ENCODE assay signal across 2 cellular contexts in the genomic region with DNA sequence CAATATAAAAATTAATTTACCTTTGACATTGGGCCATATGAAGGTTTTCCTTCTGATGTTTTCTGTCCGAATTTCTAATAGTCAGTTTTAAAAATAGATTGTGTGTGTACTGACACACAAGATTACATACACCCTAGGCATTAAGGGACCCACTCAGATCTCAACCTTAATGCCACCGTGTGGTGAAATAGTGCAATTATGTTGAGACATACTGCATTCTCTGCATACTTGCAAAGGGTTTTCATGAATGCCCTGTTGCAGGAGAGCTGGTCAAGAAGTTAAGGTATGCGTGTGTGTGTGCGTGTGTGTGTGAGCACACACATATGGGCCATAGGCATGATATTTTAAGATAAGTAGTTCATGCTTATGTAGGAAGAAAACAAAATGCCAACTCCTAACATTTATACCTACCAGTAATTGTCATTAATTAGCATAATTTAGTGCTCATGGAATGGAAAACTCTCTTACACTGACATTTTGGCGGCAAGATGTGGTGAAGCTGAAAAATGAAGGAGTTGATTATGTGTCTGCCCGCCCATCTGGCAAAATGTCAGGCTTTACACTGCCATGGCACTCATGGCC.
TF ChIP-seq lines count a peak whose summit lies in the region.

No MANE protein-coding gene starts in this region.

TF ChIP-seq in HEK293, 187 proteins besides CTCF, POLR2A, EP300 and RAD21 (continued from another document):
- TF ChIP-seq, protein P1, sequence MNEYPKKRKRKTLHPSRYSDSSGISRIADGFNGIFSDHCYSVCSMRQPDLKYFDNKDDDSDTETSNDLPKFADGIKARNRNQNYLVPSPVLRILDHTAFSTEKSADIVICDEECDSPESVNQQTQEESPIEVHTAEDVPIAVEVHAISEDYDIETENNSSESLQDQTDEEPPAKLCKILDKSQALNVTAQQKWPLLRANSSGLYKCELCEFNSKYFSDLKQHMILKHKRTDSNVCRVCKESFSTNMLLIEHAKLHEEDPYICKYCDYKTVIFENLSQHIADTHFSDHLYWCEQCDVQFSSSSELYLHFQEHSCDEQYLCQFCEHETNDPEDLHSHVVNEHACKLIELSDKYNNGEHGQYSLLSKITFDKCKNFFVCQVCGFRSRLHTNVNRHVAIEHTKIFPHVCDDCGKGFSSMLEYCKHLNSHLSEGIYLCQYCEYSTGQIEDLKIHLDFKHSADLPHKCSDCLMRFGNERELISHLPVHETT (tag by site-specific recombination; IDR thresholded peaks at IDR 0.05): no peak
- TF ChIP-seq ZNF654 (tag by site-specific recombination; IDR thresholded peaks at IDR 0.05; ENCODE audit: low read depth) (peak; percentile 35), ZNF521 (tag by site-specific recombination; IDR thresholded peaks at IDR 0.05) (no peak)
- TF ChIP-seq, protein P2, sequence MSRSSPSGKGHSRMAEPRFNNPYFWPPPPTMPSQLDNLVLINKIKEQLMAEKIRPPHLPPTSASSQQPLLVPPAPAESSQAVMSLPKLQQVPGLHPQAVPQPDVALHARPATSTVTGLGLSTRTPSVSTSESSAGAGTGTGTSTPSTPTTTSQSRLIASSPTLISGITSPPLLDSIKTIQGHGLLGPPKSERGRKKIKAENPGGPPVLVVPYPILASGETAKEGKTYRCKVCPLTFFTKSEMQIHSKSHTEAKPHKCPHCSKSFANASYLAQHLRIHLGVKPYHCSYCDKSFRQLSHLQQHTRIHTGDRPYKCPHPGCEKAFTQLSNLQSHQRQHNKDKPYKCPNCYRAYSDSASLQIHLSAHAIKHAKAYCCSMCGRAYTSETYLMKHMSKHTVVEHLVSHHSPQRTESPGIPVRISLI (tag by site-specific recombination; IDR thresholded peaks at IDR 0.05): no peak

TF ChIP-seq in endothelial cell of umbilical vein, 7 proteins besides CTCF, POLR2A, EP300 and RAD21 (continued from another document):
- TF ChIP-seq JUN (IDR thresholded peaks at IDR 0.05; ENCODE audit: borderline replicate concordance, insufficient read depth, insufficient read length, low read depth) (no peak), GATA2 (IDR thresholded peaks at IDR 0.05; ENCODE audit: insufficient read depth, insufficient read length, low read depth, low read length) (no peak), FOS (IDR thresholded peaks at IDR 0.05; ENCODE audit: borderline replicate concordance, insufficient read depth, low read length) (no peak), EZH2 (IDR thresholded peaks at IDR 0.05; ENCODE audit: borderline replicate concordance, low read depth, low read length, severe bottlenecking) (no peak)
